In the genomic region with DNA sequence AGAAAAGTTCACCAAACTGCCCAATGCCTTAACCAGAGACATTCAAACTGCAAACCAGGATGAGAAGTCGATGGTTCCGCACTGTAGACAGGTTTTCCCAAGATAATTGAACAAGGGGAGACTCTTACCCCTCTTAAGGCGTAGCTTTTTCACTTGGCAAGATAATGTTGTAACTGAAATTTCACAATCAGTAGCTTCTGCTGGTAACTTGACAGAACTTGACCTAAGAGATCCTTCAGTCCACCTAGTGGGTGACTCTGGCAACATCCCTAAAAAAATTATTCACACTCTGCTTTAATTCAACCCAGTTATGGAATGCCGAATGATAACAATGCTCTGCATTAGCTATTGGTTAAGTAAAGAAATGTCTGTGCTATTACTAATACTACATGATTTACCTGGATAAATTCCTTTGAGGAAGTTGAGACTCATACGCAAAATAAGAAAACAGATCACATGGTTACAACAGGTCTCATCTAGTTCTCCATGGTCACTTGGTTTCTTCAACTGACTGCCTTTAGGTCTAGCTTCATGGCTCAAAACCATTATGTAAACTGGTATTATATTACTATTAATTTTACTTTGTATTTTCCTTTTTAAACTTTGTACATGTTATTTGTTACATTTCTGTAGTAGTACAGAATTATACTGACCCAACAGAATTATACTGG, we compare ENCODE assay signal across 1 cellular context.
TF ChIP-seq lines count a peak whose summit lies in the region.

No MANE protein-coding gene starts in this region.

TF ChIP-seq in H1, 55 proteins besides CTCF, POLR2A, EP300 and RAD21:
- TF ChIP-seq CHD7 (IDR thresholded peaks at IDR 0.05; ENCODE audit: insufficient replicate concordance, low read length) (no peak), HDAC2 (IDR thresholded peaks at IDR 0.05; ENCODE audit: borderline replicate concordance in 1 of 2, low read depth in 2 of 2, low read length in 2 of 2) (no peak), CEBPB (IDR thresholded peaks at IDR 0.05; ENCODE audit: low read depth, low read length) (peak; percentile 92)
